ENCODE assay signal across 22 cellular contexts in genomic region chr14:100531152-100531551, GRCh38. TPM values are rescaled to one million over a fixed set of nuclear protein-coding genes. Genes with fewer than 3 reads are reported as not detected.
DNase-seq lines count a peak whose midpoint lies in the region; ATAC-seq, FAIRE-seq and TF ChIP-seq lines count a peak whose summit lies in the region.
"Had no signal": no experiment of that assay in that cellular context is flagged by ENCODE, and none has a peak within 500 bp of the region (broad histone marks: within the 10 kb centered on the region; RNA-seq: fewer than 3 reads in every experiment).

No MANE protein-coding gene starts in this region.

- no peak overlapping the region for H3K4me3 Mint-ChIP-seq in T-helper 17 cell
- H3K4me3 Mint-ChIP-seq: dendritic cell treated with granulocyte-macrophage colony-stimulating factor and Interleukin-4, amounts not matched to agents 40 ng/mL and 50 ng/mL, for 4 days; HFFc6; nephron had no signal

- DNase-seq in stimulated activated CD4-positive, alpha-beta T cell treated with anti-CD3 and anti-CD28 coated beads, Interleukin-15, amount 100 ng/mL, for 24 hours, result peak; percentile 0
- DNase-seq in stimulated activated CD4-positive, alpha-beta T cell treated with anti-CD3 and anti-CD28 coated beads, Interleukin-4, amount 100 ng/mL, for 1 hour, result no peak
- DNase-seq in T-helper 17 cell (peak in 2 of 3 donors; percentile 5), kidney (peak; percentile 31), upper lobe of right lung (peak; percentile 40), NCI-H82 (lab: John Stamatoyannopoulos, UW) (no peak), NCI-H2081 (lab: John Stamatoyannopoulos, UW) (no peak)
- DNase-seq: amygdala; HFFc6; Karpas-422; MV-4-11; NCI-H1694 treated with DMSO at 0.1 percent for 48 hours; stimulated activated CD4-positive, alpha-beta T cell treated with anti-CD3 and anti-CD28 coated beads, Interleukin-2, amount 100 ng/mL, for 24 hours; stimulated activated naive CD4-positive, alpha-beta T cell; T1000 had no signal

- H3K9ac ChIP-seq in kidney (ENCODE audit: low read length in 2 of 2), result no peak overlapping the region

- peaks cover 8 to 12% of the 10 kb centered on the region in 2 donors for H3K36me3 ChIP-seq in kidney (ENCODE audit: control insufficient read depth in 1 of 2, insufficient read depth in 2 of 2, low read length in 2 of 2)
- H3K36me3 ChIP-seq in upper lobe of right lung, result peaks cover 12% of the 10 kb centered on the region
- H3K36me3 ChIP-seq: cardiac muscle cell had no signal

- H3K27ac ChIP-seq in kidney (ENCODE audit: low read depth in 2 of 2, low read length in 2 of 2) (no peak overlapping the region), upper lobe of right lung (no peak overlapping the region)
- H3K27ac ChIP-seq: cardiac muscle cell, thoracic aorta had no signal

- peaks cover 0 to 6% of the 10 kb centered on the region in 2 donors for H3K4me1 ChIP-seq in kidney (ENCODE audit: control insufficient read depth in 1 of 2, insufficient read depth in 1 of 2, low read depth in 1 of 2, low read length in 2 of 2)
- peaks cover 10% of the 10 kb centered on the region for H3K4me1 ChIP-seq in upper lobe of right lung

- H3K27ac Mint-ChIP-seq in T-helper 17 cell, result no peak overlapping the region
- H3K27ac Mint-ChIP-seq: dendritic cell treated with granulocyte-macrophage colony-stimulating factor and Interleukin-4, amounts not matched to agents 40 ng/mL and 50 ng/mL, for 4 days; HFFc6; nephron had no signal

- no peaks in the 10 kb centered on the region for H3K36me3 Mint-ChIP-seq in T-helper 17 cell (ENCODE audit: low read depth)

- no peaks in the 10 kb centered on the region for H3K4me1 Mint-ChIP-seq in T-helper 17 cell

- ATAC-seq in T-helper 17 cell (no peak), upper lobe of right lung (no peak), HG02588 (IDR thresholded peaks at IDR 0.05; ENCODE audit: unreplicated experiment) (no peak)

- no peak for FAIRE-seq in kidney (lab: Jason Lieb, UNC)
- FAIRE-seq: GM12891 had no signal

- H3K27me3 Mint-ChIP-seq in T-helper 17 cell, result no peaks in the 10 kb centered on the region
- H3K27me3 Mint-ChIP-seq: CD8-positive, alpha-beta memory T cell had no signal

- intact Hi-C loops in kidney (cut with DNase I) (no loop called here), upper lobe of right lung (cut with DNase I) (no loop called here)

- no peak for TF ChIP-seq CTCF in kidney (IDR thresholded peaks at IDR 0.05; ENCODE audit: borderline replicate concordance, extremely low read depth, insufficient read depth)
- no peak for TF ChIP-seq CTCF in upper lobe of right lung (IDR thresholded peaks at IDR 0.05)

- H3K4me3 ChIP-seq in kidney (ENCODE audit: low read length in 2 of 2), result no peak overlapping the region
- H3K4me3 ChIP-seq in upper lobe of right lung, result no peak overlapping the region
- H3K4me3 ChIP-seq: cardiac muscle cell, thoracic aorta had no signal

- H3K9me3 ChIP-seq in T-helper 17 cell (ENCODE audit: control insufficient read depth, low read length, poor library complexity, severe bottlenecking), result no peaks in the 10 kb centered on the region
- H3K9me3 ChIP-seq in kidney (ENCODE audit: control insufficient read depth in 1 of 2, low read length in 2 of 2), result no peaks in the 10 kb centered on the region
- H3K9me3 ChIP-seq in upper lobe of right lung, result no peaks in the 10 kb centered on the region
- H3K9me3 ChIP-seq: thoracic aorta had no signal

- H3K27me3 ChIP-seq in upper lobe of right lung, result no peaks in the 10 kb centered on the region
- H3K27me3 ChIP-seq: cardiac muscle cell had no signal

RNA-seq across cellular contexts. Expression of gene BEGAIN, which starts 56.1 kb away (rescaled TPM):
- 1 to 10 TPM in 1 of 2 donors, under 1 TPM in 1; 0.50 to 4.5 TPM for total RNA-seq in T-helper 17 cell
- 1.4 TPM for total RNA-seq in kidney
- polyA plus RNA-seq in kidney (ENCODE audit: insufficient read depth, low read depth, low replicate concordance), result 0.52 TPM
- 1.5 TPM for total RNA-seq in upper lobe of right lung
- total RNA-seq: cardiac muscle cell had no signal
- polyA plus RNA-seq: cardiac muscle cell had no signal

Comparison
In these comparisons a context has a peak if more than half of its experiments do, and no peak if none do; other contexts are left out.
1. DNase-seq: peak in stimulated activated CD4-positive, alpha-beta T cell treated with anti-CD3 and anti-CD28 coated beads, Interleukin-15, amount 100 ng/mL, for 24 hours (single experiment), T-helper 17 cell (2 of 3), kidney (single experiment) and upper lobe of right lung (single experiment); none in stimulated activated CD4-positive, alpha-beta T cell treated with anti-CD3 and anti-CD28 coated beads, Interleukin-4, amount 100 ng/mL, for 1 hour (single experiment), NCI-H82 (single experiment) and NCI-H2081 (0 of 2).